Comparison of ENCODE assay signal across 8 cellular contexts in the genomic region with DNA sequence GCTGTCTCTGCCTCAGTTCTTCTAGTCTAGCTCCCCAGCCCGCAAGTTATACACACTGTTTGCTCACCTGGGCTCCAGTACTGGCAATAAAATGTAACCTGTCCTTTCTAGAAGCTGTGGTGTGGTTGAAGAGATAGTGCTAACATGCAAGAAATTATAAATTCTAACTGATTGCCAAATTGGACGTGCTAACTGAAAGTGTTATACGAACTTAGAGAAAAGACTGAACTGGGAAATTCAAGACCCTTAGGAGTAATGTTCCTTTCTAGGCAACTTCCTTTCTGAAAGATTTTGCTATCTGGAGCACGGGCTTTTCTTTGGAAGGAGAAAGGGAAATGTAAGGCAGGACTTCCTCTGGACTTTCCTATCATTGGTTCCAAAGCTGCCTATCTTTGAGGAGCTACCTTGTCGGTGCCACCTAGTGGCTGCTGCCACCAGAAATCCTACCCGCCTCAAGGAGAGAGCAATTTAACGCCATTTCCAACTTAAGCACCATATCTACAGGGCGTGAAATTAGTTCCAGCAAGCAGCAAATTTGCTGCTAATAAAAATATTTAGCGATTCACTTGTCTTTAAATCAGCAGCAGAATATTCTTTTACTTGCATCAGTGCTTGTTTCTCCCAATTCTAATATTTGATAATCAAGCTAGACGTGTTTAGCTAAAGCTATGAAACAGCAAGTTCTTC. TPM values are rescaled to one million over a fixed set of nuclear protein-coding genes. Genes with fewer than 3 reads are reported as not detected.
A peak's percentile ranks its signal among the peaks of the same experiment; 100 is the strongest.
DNase-seq lines count a peak whose midpoint lies in the region; ATAC-seq and TF ChIP-seq lines count a peak whose summit lies in the region.

No MANE protein-coding gene starts in this region.

- peak overlapping the region; percentile 41 for H3K4me2 ChIP-seq in smooth muscle cell

- H3K27me3 ChIP-seq in right atrium auricular region (no peaks in the 10 kb centered on the region), smooth muscle cell (ENCODE audit: low read depth) (no peaks in the 10 kb centered on the region)

- no peaks in the 10 kb centered on the region for H3F3A ChIP-seq in smooth muscle cell (ENCODE audit: low read depth)

- no peak overlapping the region for H3K4me3 Mint-ChIP-seq in activated CD8-positive, alpha-beta memory T cell treated with anti-CD3 and anti-CD28 coated beads, Interleukin-2, amount 10 ng/mL, durations not matched to agents 7 days and 5 days
- no peak overlapping the region for H3K4me3 Mint-ChIP-seq in activated naive CD4-positive, alpha-beta T cell treated with anti-CD3 and anti-CD28 coated beads for 36 hours

- no peak overlapping the region for H3K9ac ChIP-seq in smooth muscle cell (ENCODE audit: low read depth)

- 67% methylated on average over 10 of the region's 10 CpGs for WGBS in smooth muscle cell (ENCODE audit: low lambda C conversion rate)

- no peaks in the 10 kb centered on the region for H3K4me1 ChIP-seq in right atrium auricular region
- H3K4me1 ChIP-seq in smooth muscle cell (ENCODE audit: low read depth) = no peaks in the 10 kb centered on the region

- H3K9me3 ChIP-seq in right atrium auricular region (no peaks in the 10 kb centered on the region), smooth muscle cell (replicated peaks; ENCODE audit: low read depth) (no peaks in the 10 kb centered on the region)

- H3K4me1 Mint-ChIP-seq in activated CD8-positive, alpha-beta memory T cell treated with anti-CD3 and anti-CD28 coated beads, Interleukin-2, amount 10 ng/mL, durations not matched to agents 7 days and 5 days = no peaks in the 10 kb centered on the region
- H3K4me1 Mint-ChIP-seq in activated naive CD4-positive, alpha-beta T cell treated with anti-CD3 and anti-CD28 coated beads for 36 hours (ENCODE audit: low read depth) = no peaks in the 10 kb centered on the region

- no peak overlapping the region for H3K4me3 ChIP-seq in right atrium auricular region
- H3K4me3 ChIP-seq in smooth muscle cell = no peak overlapping the region

- TF ChIP-seq CTCF in right atrium auricular region (IDR thresholded peaks at IDR 0.05) (peak in 1 of 2 donors; percentile 54), smooth muscle cell (IDR thresholded peaks at IDR 0.05; ENCODE audit: borderline replicate concordance, insufficient read depth, poor library complexity, severe bottlenecking) (peak; percentile 35)

- H3K27ac ChIP-seq in right atrium auricular region (no peak overlapping the region), smooth muscle cell (ENCODE audit: low read depth) (no peak overlapping the region)

- peak; percentile 55 for ATAC-seq in activated CD8-positive, alpha-beta memory T cell treated with anti-CD3 and anti-CD28 coated beads, Interleukin-2, amount 10 ng/mL, durations not matched to agents 7 days and 5 days
- peak; percentile 67 for ATAC-seq in HG02943 (IDR thresholded peaks at IDR 0.05; ENCODE audit: low read depth, unreplicated experiment)
- ATAC-seq in GM19023 (IDR thresholded peaks at IDR 0.05; ENCODE audit: unreplicated experiment) = no peak

- intact Hi-C loops in activated naive CD4-positive, alpha-beta T cell treated with anti-CD3 and anti-CD28 coated beads for 36 hours (cut with micrococcal nuclease) = loop anchor here (1.0 kb wide), 1 partner anchor 13 kb away; a partner anchor contains a TSS

- no peaks in the 10 kb centered on the region for H3K9me3 Mint-ChIP-seq in activated CD8-positive, alpha-beta memory T cell treated with anti-CD3 and anti-CD28 coated beads, Interleukin-2, amount 10 ng/mL, durations not matched to agents 7 days and 5 days (ENCODE audit: low read depth)
- H3K9me3 Mint-ChIP-seq in activated naive CD4-positive, alpha-beta T cell treated with anti-CD3 and anti-CD28 coated beads for 36 hours = no peaks in the 10 kb centered on the region

- H2AFZ ChIP-seq in smooth muscle cell (ENCODE audit: low read depth) = peak overlapping the region; percentile 69

- H3K27ac Mint-ChIP-seq in activated CD8-positive, alpha-beta memory T cell treated with anti-CD3 and anti-CD28 coated beads, Interleukin-2, amount 10 ng/mL, durations not matched to agents 7 days and 5 days = no peak overlapping the region
- H3K27ac Mint-ChIP-seq in activated naive CD4-positive, alpha-beta T cell treated with anti-CD3 and anti-CD28 coated beads for 36 hours = no peak overlapping the region

- no peaks in the 10 kb centered on the region for H3K36me3 Mint-ChIP-seq in activated CD8-positive, alpha-beta memory T cell treated with anti-CD3 and anti-CD28 coated beads, Interleukin-2, amount 10 ng/mL, durations not matched to agents 7 days and 5 days
- no peaks in the 10 kb centered on the region for H3K36me3 Mint-ChIP-seq in activated naive CD4-positive, alpha-beta T cell treated with anti-CD3 and anti-CD28 coated beads for 36 hours (ENCODE audit: low read depth)

- CTCF ChIA-PET in activated CD8-positive, alpha-beta memory T cell treated with anti-CD3 and anti-CD28 coated beads, Interleukin-2, amount 10 ng/mL, durations not matched to agents 7 days and 5 days (lab: Charles Lee) = interaction anchor here (0.7 to 3.1 kb wide), 16 partner anchors 9 to 248 kb away, joined by 3 to 20 read pairs (median 4); a partner anchor contains a TSS
- CTCF ChIA-PET in activated naive CD4-positive, alpha-beta T cell treated with anti-CD3 and anti-CD28 coated beads for 36 hours (lab: Charles Lee) = interaction anchor here (0.7 to 3.6 kb wide), 9 partner anchors 11 to 286 kb away, joined by 3 to 24 read pairs (median 4); a partner anchor contains a TSS

- DNase-seq in activated CD8-positive, alpha-beta memory T cell treated with anti-CD3 and anti-CD28 coated beads, Interleukin-2, amount 10 ng/mL, durations not matched to agents 7 days and 5 days = peak; percentile 50
- DNase-seq in activated CD8-positive, alpha-beta memory T cell treated with anti-CD3 and anti-CD28 coated beads for 24 hours = no peak
- peak; percentile 66 for DNase-seq in NCI-H460 (ENCODE audit: extremely low read depth, low read depth)
- peak; percentile 61 for DNase-seq in activated naive CD4-positive, alpha-beta T cell treated with anti-CD3 and anti-CD28 coated beads for 36 hours
- DNase-seq in right atrium auricular region (ENCODE audit: low spot score) = peak; percentile 64
- DNase-seq in smooth muscle cell (lab: John Stamatoyannopoulos, UW; ENCODE audit: unreplicated experiment) = no peak

- no peaks in the 10 kb centered on the region for H4K20me1 ChIP-seq in smooth muscle cell (ENCODE audit: low read depth)

- H3K27me3 Mint-ChIP-seq in activated CD8-positive, alpha-beta memory T cell treated with anti-CD3 and anti-CD28 coated beads, Interleukin-2, amount 10 ng/mL, durations not matched to agents 7 days and 5 days = peaks cover 40% of the 10 kb centered on the region
- peaks cover 16% of the 10 kb centered on the region for H3K27me3 Mint-ChIP-seq in activated naive CD4-positive, alpha-beta T cell treated with anti-CD3 and anti-CD28 coated beads for 36 hours (ENCODE audit: low read depth)

- no peaks in the 10 kb centered on the region for H3K79me2 ChIP-seq in smooth muscle cell (ENCODE audit: low read depth)

- no peaks in the 10 kb centered on the region for H3K36me3 ChIP-seq in right atrium auricular region
- no peaks in the 10 kb centered on the region for H3K36me3 ChIP-seq in smooth muscle cell (ENCODE audit: low read depth)

RNA-seq across cellular contexts. Expression of a gene that starts 12.7 kb away (rescaled TPM):
- 10 to 100 TPM; 14.1 to 16.1 TPM for total RNA-seq in activated CD8-positive, alpha-beta memory T cell treated with anti-CD3 and anti-CD28 coated beads, Interleukin-2, amount 10 ng/mL, durations not matched to agents 7 days and 5 days
- total RNA-seq in NCI-H460 (2014; rRNA removed; shearing (Covaris generic)) = 32.2 and 33.2 TPM in 2 replicates
- 45.0 and 66.6 TPM in 2 replicates for polyA plus RNA-seq in NCI-H460 (2014; cell fraction: nucleus; rRNA removed)
- 10 to 100 TPM; 11.5 to 12.6 TPM for total RNA-seq in activated naive CD4-positive, alpha-beta T cell treated with anti-CD3 and anti-CD28 coated beads for 36 hours
- total RNA-seq in right atrium auricular region (10 to 100 TPM in 1 of 2 donors, 1 to 10 TPM in 1; 8.3 to 15.3 TPM), smooth muscle cell (22.1 and 24.5 TPM in 2 replicates)
- 22.7 and 30.7 TPM in 2 replicates for polyA plus RNA-seq in smooth muscle cell

RNA-seq across cellular contexts. Expression of a gene that starts 40.5 kb away (rescaled TPM):
- total RNA-seq in activated CD8-positive, alpha-beta memory T cell treated with anti-CD3 and anti-CD28 coated beads, Interleukin-2, amount 10 ng/mL, durations not matched to agents 7 days and 5 days = not detected
- not detected in 2 replicates for total RNA-seq in NCI-H460 (2014; rRNA removed; shearing (Covaris generic))
- not detected in 2 replicates for polyA plus RNA-seq in NCI-H460 (2014; cell fraction: nucleus; rRNA removed)
- total RNA-seq in activated naive CD4-positive, alpha-beta T cell treated with anti-CD3 and anti-CD28 coated beads for 36 hours = not detected
- total RNA-seq in right atrium auricular region (1 to 10 TPM; 5.5 to 6.9 TPM), smooth muscle cell (6.5 and 7.2 TPM in 2 replicates)
- polyA plus RNA-seq in smooth muscle cell = 6.0 and 7.9 TPM in 2 replicates

Comparison
In these comparisons a context has a peak if more than half of its experiments do, and no peak if none do; other contexts are left out.
1. DNase-seq: peak in activated CD8-positive, alpha-beta memory T cell treated with anti-CD3 and anti-CD28 coated beads, Interleukin-2, amount 10 ng/mL, durations not matched to agents 7 days and 5 days (single experiment), NCI-H460 (single experiment), activated naive CD4-positive, alpha-beta T cell treated with anti-CD3 and anti-CD28 coated beads for 36 hours (single experiment) and right atrium auricular region (single experiment); none in activated CD8-positive, alpha-beta memory T cell treated with anti-CD3 and anti-CD28 coated beads for 24 hours (single experiment) and smooth muscle cell (single experiment).